Comparison of ENCODE assay signal across 15 cellular contexts in the genomic region with DNA sequence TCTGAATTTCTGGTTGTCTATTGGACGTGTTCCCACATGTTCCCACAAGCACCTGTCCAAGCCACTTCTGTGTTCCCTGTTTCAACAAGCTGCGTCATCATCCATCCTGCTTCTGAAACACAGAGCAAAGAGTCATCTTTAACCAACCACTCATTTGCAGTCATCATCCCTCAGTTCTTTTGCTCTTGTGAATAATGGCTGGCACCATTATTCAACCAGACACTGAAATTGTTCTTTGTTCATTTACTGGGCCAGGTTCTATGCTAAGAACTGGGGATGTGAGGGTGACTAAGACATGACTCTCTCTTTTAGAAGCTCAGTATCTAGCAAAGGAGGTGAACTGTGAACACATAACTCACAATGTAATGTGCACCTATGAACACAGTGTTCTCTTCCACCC. TPM values are rescaled to one million over a fixed set of nuclear protein-coding genes. Genes with fewer than 3 reads are reported as not detected.
A peak's percentile ranks its signal among the peaks of the same experiment; 100 is the strongest.
DNase-seq lines count a peak whose midpoint lies in the region; TF ChIP-seq lines count a peak whose summit lies in the region.
"Had no signal": no experiment of that assay in that cellular context is flagged by ENCODE, and none has a peak within 500 bp of the region (broad histone marks: within the 10 kb centered on the region; RNA-seq: fewer than 3 reads in every experiment).

No MANE protein-coding gene starts in this region.

- H3K4me1 Mint-ChIP-seq in type B pancreatic cell (ENCODE audit: unreplicated experiment): no peaks in the 10 kb centered on the region
- H3K4me1 Mint-ChIP-seq: activated CD4-positive, alpha-beta T cell treated with anti-CD3 and anti-CD28 coated beads, Interleukin-2, amount 10 ng/mL, durations not matched to agents 24 days and 14 days had no signal

- TF ChIP-seq CTCF in type B pancreatic cell (conservative IDR thresholded peaks at IDR 0.05): no peak

- H3K9me3 Mint-ChIP-seq in type B pancreatic cell: no peaks in the 10 kb centered on the region
- H3K9me3 Mint-ChIP-seq: activated CD4-positive, alpha-beta T cell treated with anti-CD3 and anti-CD28 coated beads, Interleukin-2, amount 10 ng/mL, durations not matched to agents 24 days and 14 days had no signal

- DNase-seq in DMS153 treated with DMSO at 0.1 percent for 48 hours (lab: John Stamatoyannopoulos, UW; ENCODE audit: unreplicated experiment): peak; percentile 16
- DNase-seq in LHCN-M2 (ENCODE audit: low read depth): peak; percentile 91
- peak; percentile 90 for DNase-seq in NCI-H774 (lab: John Stamatoyannopoulos, UW)
- peak; percentile 12 for DNase-seq in iris pigment epithelial cell (ENCODE audit: low read depth)
- no peak for DNase-seq in type B pancreatic cell (ENCODE audit: extremely low spot score, unreplicated experiment)
- no peak for DNase-seq in NK-92 (lab: John Stamatoyannopoulos, UW; ENCODE audit: unreplicated experiment)
- DNase-seq in stimulated activated CD4-positive, alpha-beta T cell treated with anti-CD3 and anti-CD28 coated beads, Interleukin-15, amount 100 ng/mL, for 24 hours: no peak
- DNase-seq: activated CD4-positive, alpha-beta T cell treated with anti-CD3 and anti-CD28 coated beads, Interleukin-2, amount 10 ng/mL, durations not matched to agents 24 days and 14 days; activated naive CD4-positive, alpha-beta T cell treated with Interleukin-2 at 50 U/mL for 16 hours; left ventricle myocardium inferior; MV-4-11; stimulated activated CD4-positive, alpha-beta T cell treated with anti-CD3 and anti-CD28 coated beads, Interleukin-4, amount 100 ng/mL, for 1 hour; substantia nigra; SW 1271 had no signal

- H3K4me3 Mint-ChIP-seq in type B pancreatic cell: no peak overlapping the region
- H3K4me3 Mint-ChIP-seq: activated CD4-positive, alpha-beta T cell treated with anti-CD3 and anti-CD28 coated beads, Interleukin-2, amount 10 ng/mL, durations not matched to agents 24 days and 14 days; IgD-negative memory B cell had no signal

- peaks cover 3% of the 10 kb centered on the region for H3K27me3 Mint-ChIP-seq in type B pancreatic cell
- H3K27me3 Mint-ChIP-seq: activated CD4-positive, alpha-beta T cell treated with anti-CD3 and anti-CD28 coated beads, Interleukin-2, amount 10 ng/mL, durations not matched to agents 24 days and 14 days had no signal

- H3K36me3 Mint-ChIP-seq in type B pancreatic cell: no peaks in the 10 kb centered on the region
- H3K36me3 Mint-ChIP-seq: IgD-negative memory B cell had no signal

- H3K27ac Mint-ChIP-seq in type B pancreatic cell: no peak overlapping the region
- H3K27ac Mint-ChIP-seq: activated CD4-positive, alpha-beta T cell treated with anti-CD3 and anti-CD28 coated beads, Interleukin-2, amount 10 ng/mL, durations not matched to agents 24 days and 14 days; IgD-negative memory B cell had no signal

RNA-seq across cellular contexts. Expression of a gene that starts 40.7 kb away (rescaled TPM):
- total RNA-seq in LHCN-M2 (2014; rRNA removed) (8.3 and 8.8 TPM in 2 replicates), type B pancreatic cell (ENCODE audit: low replicate concordance) (4.8 and 7.3 TPM in 2 replicates)
- polyA plus RNA-seq in LHCN-M2 (2012): 3.2 TPM
- total RNA-seq: activated CD4-positive, alpha-beta T cell treated with anti-CD3 and anti-CD28 coated beads, Interleukin-2, amount 10 ng/mL, durations not matched to agents 24 days and 14 days; left ventricle myocardium inferior had no signal
- polyA plus RNA-seq: IgD-negative memory B cell had no signal

Comparison
In these comparisons a context has a peak if more than half of its experiments do, and no peak if none do; other contexts are left out.
1. DNase-seq: peak in DMS153 treated with DMSO at 0.1 percent for 48 hours (single experiment), LHCN-M2 (single experiment), NCI-H774 (single experiment) and iris pigment epithelial cell (single experiment); none in type B pancreatic cell (single experiment), NK-92 (single experiment) and stimulated activated CD4-positive, alpha-beta T cell treated with anti-CD3 and anti-CD28 coated beads, Interleukin-15, amount 100 ng/mL, for 24 hours (single experiment).